In genomic region chr19:48634424-48635262, GRCh38 we compare ENCODE assay signal across 1 cellular context.
TF ChIP-seq lines count a peak whose summit lies in the region.

No MANE protein-coding gene starts in this region.

TF ChIP-seq in K562, 482 proteins besides CTCF, POLR2A, EP300 and RAD21 (continued from another document and continues in another):
- no peak for TF ChIP-seq TCF3 (CRISPR knock-in tag; IDR thresholded peaks at IDR 0.05)
- peak in 1 of 2 experiments; percentile 70; a peak in 2 of 4 replicates for TF ChIP-seq TBL1XR1 (IDR thresholded peaks at IDR 0.05; ENCODE audit: low read length in 2 of 2)
- no peak for TF ChIP-seq TAF7 (tag; IDR thresholded peaks at IDR 0.05)
- TF ChIP-seq HDAC6 (IDR thresholded peaks at IDR 0.05; ENCODE audit: low read depth, low read length): no peak
- peak; percentile 62; the same call in 1 of the 2 replicates for TF ChIP-seq SMAD3 (CRISPR knock-in tag; conservative IDR thresholded peaks at IDR 0.05)
- TF ChIP-seq FOXP1 (CRISPR knock-in tag; IDR thresholded peaks at IDR 0.05): no peak; the same call in 1 of the 2 replicates
- TF ChIP-seq IRF9 (tag; IDR thresholded peaks at IDR 0.05): no peak
- TF ChIP-seq COPS2 (conservative IDR thresholded peaks at IDR 0.05): no peak
- no peak; the same call in 1 of the 2 replicates for TF ChIP-seq ETV5 (CRISPR knock-in tag; IDR thresholded peaks at IDR 0.05; ENCODE audit: low read depth)
- no peak for TF ChIP-seq MAFK (IDR thresholded peaks at IDR 0.05; ENCODE audit: low read length)
- TF ChIP-seq ZSCAN32 (CRISPR knock-in tag; IDR thresholded peaks at IDR 0.05): no peak
- peak; percentile 92 for TF ChIP-seq MCM2 (IDR thresholded peaks at IDR 0.05; ENCODE audit: low read depth)
- TF ChIP-seq GTF2E2 (tag; IDR thresholded peaks at IDR 0.05): peak; percentile 50; the same call in 1 of the 2 replicates
- TF ChIP-seq, protein P1, sequence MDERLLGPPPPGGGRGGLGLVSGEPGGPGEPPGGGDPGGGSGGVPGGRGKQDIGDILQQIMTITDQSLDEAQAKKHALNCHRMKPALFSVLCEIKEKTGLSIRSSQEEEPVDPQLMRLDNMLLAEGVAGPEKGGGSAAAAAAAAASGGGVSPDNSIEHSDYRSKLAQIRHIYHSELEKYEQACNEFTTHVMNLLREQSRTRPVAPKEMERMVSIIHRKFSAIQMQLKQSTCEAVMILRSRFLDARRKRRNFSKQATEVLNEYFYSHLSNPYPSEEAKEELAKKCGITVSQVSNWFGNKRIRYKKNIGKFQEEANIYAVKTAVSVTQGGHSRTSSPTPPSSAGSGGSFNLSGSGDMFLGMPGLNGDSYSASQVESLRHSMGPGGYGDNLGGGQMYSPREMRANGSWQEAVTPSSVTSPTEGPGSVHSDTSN (CRISPR knock-in tag; IDR thresholded peaks at IDR 0.05; ENCODE audit: low read depth): no peak
- TF ChIP-seq, protein P1 (tag; conservative IDR thresholded peaks at IDR 0.05; ENCODE audit: low read depth): no peak
- TF ChIP-seq BDP1 (IDR thresholded peaks at IDR 0.05; ENCODE audit: insufficient read depth, insufficient read length): no peak
- TF ChIP-seq, protein P2, sequence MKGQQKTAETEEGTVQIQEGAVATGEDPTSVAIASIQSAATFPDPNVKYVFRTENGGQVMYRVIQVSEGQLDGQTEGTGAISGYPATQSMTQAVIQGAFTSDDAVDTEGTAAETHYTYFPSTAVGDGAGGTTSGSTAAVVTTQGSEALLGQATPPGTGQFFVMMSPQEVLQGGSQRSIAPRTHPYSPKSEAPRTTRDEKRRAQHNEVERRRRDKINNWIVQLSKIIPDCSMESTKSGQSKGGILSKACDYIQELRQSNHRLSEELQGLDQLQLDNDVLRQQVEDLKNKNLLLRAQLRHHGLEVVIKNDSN (CRISPR knock-in tag; IDR thresholded peaks at IDR 0.05): peak; percentile 96
- TF ChIP-seq SPI1 (IDR thresholded peaks at IDR 0.05; ENCODE audit: borderline replicate concordance, low read depth, low read length): 0 out of 2 replicates have a peak, but pooled peaks have one; percentile 3
- no peak for TF ChIP-seq NFE2L1 (tag; IDR thresholded peaks at IDR 0.05; ENCODE audit: borderline replicate concordance, low read depth)
- TF ChIP-seq, protein P3, sequence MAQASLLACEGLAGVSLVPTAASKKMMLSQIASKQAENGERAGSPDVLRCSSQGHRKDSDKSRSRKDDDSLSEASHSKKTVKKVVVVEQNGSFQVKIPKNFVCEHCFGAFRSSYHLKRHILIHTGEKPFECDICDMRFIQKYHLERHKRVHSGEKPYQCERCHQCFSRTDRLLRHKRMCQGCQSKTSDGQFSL (CRISPR knock-in tag; IDR thresholded peaks at IDR 0.05): no peak
- TF ChIP-seq, protein P3 (tag; IDR thresholded peaks at IDR 0.05): no peak
- no peak for TF ChIP-seq KLF1 (tag; IDR thresholded peaks at IDR 0.05)
- no peak for TF ChIP-seq MYBL2 (IDR thresholded peaks at IDR 0.05; ENCODE audit: low read depth)
- no peak for TF ChIP-seq MYBL2 (CRISPR knock-in tag; IDR thresholded peaks at IDR 0.05; ENCODE audit: borderline replicate concordance)
- no peak for TF ChIP-seq NFE2 (IDR thresholded peaks at IDR 0.05; ENCODE audit: low read depth)
- TF ChIP-seq SNIP1 (IDR thresholded peaks at IDR 0.05; ENCODE audit: low read depth): no peak
- 0 out of 2 replicates have a peak, but pooled peaks have one; percentile 5 for TF ChIP-seq DPF2 (IDR thresholded peaks at IDR 0.05)
- TF ChIP-seq NFIC (IDR thresholded peaks at IDR 0.05): peak; percentile 24; the same call in 1 of the 2 replicates
- no peak for TF ChIP-seq SRSF1 (IDR thresholded peaks at IDR 0.05; ENCODE audit: low read depth, low read length)
- TF ChIP-seq, protein P4, sequence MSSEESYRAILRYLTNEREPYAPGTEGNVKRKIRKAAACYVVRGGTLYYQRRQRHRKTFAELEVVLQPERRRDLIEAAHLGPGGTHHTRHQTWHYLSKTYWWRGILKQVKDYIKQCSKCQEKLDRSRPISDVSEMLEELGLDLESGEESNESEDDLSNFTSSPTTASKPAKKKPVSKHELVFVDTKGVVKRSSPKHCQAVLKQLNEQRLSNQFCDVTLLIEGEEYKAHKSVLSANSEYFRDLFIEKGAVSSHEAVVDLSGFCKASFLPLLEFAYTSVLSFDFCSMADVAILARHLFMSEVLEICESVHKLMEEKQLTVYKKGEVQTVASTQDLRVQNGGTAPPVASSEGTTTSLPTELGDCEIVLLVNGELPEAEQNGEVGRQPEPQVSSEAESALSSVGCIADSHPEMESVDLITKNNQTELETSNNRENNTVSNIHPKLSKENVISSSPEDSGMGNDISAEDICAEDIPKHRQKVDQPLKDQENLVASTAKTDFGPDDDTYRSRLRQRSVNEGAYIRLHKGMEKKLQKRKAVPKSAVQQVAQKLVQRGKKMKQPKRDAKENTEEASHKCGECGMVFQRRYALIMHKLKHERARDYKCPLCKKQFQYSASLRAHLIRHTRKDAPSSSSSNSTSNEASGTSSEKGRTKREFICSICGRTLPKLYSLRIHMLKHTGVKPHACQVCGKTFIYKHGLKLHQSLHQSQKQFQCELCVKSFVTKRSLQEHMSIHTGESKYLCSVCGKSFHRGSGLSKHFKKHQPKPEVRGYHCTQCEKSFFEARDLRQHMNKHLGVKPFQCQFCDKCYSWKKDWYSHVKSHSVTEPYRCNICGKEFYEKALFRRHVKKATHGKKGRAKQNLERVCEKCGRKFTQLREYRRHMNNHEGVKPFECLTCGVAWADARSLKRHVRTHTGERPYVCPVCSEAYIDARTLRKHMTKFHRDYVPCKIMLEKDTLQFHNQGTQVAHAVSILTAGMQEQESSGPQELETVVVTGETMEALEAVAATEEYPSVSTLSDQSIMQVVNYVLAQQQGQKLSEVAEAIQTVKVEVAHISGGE (CRISPR knock-in tag; IDR thresholded peaks at IDR 0.05): peak in 1 of 3 experiments; percentile 58; a peak in 3 of 6 replicates
- TF ChIP-seq, protein P5, sequence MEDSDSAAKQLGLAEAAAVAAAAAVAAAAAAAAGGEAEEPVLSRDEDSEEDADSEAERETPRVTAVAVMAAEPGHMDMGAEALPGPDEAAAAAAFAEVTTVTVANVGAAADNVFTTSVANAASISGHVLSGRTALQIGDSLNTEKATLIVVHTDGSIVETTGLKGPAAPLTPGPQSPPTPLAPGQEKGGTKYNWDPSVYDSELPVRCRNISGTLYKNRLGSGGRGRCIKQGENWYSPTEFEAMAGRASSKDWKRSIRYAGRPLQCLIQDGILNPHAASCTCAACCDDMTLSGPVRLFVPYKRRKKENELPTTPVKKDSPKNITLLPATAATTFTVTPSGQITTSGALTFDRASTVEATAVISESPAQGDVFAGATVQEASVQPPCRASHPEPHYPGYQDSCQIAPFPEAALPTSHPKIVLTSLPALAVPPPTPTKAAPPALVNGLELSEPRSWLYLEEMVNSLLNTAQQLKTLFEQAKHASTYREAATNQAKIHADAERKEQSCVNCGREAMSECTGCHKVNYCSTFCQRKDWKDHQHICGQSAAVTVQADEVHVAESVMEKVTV (CRISPR knock-in tag; IDR thresholded peaks at IDR 0.05): no peak
- peak; percentile 63; the same call in 1 of the 2 replicates for TF ChIP-seq ELF4 (CRISPR knock-in tag; IDR thresholded peaks at IDR 0.05)
- TF ChIP-seq GATAD2B (IDR thresholded peaks at IDR 0.05; ENCODE audit: borderline replicate concordance): no peak
- TF ChIP-seq, protein P6, sequence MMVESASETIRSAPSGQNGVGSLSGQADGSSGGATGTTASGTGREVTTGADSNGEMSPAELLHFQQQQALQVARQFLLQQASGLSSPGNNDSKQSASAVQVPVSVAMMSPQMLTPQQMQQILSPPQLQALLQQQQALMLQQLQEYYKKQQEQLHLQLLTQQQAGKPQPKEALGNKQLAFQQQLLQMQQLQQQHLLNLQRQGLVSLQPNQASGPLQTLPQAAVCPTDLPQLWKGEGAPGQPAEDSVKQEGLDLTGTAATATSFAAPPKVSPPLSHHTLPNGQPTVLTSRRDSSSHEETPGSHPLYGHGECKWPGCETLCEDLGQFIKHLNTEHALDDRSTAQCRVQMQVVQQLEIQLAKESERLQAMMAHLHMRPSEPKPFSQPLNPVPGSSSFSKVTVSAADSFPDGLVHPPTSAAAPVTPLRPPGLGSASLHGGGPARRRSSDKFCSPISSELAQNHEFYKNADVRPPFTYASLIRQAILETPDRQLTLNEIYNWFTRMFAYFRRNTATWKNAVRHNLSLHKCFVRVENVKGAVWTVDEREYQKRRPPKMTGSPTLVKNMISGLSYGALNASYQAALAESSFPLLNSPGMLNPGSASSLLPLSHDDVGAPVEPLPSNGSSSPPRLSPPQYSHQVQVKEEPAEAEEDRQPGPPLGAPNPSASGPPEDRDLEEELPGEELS (CRISPR knock-in tag; IDR thresholded peaks at IDR 0.05; ENCODE audit: borderline replicate concordance): no peak
- TF ChIP-seq ZC3H4 (CRISPR knock-in tag; IDR thresholded peaks at IDR 0.05; ENCODE audit: borderline replicate concordance): no peak
- TF ChIP-seq NRF1 (conservative IDR thresholded peaks at IDR 0.05 in 1 of 2, IDR thresholded peaks at IDR 0.05 in 1 of 2): peak; percentile 84 to 87
- no peak for TF ChIP-seq PCBP2 (IDR thresholded peaks at IDR 0.05; ENCODE audit: low read depth, low read length, poor library complexity, severe bottlenecking)
- no peak for TF ChIP-seq NCOA4 (IDR thresholded peaks at IDR 0.05; ENCODE audit: partially characterized antibody)
- no peak for TF ChIP-seq MXI1 (IDR thresholded peaks at IDR 0.05; ENCODE audit: low read depth, low read length)
- no peak for TF ChIP-seq ZNF232 (CRISPR knock-in tag; IDR thresholded peaks at IDR 0.05)
- TF ChIP-seq, protein P7, sequence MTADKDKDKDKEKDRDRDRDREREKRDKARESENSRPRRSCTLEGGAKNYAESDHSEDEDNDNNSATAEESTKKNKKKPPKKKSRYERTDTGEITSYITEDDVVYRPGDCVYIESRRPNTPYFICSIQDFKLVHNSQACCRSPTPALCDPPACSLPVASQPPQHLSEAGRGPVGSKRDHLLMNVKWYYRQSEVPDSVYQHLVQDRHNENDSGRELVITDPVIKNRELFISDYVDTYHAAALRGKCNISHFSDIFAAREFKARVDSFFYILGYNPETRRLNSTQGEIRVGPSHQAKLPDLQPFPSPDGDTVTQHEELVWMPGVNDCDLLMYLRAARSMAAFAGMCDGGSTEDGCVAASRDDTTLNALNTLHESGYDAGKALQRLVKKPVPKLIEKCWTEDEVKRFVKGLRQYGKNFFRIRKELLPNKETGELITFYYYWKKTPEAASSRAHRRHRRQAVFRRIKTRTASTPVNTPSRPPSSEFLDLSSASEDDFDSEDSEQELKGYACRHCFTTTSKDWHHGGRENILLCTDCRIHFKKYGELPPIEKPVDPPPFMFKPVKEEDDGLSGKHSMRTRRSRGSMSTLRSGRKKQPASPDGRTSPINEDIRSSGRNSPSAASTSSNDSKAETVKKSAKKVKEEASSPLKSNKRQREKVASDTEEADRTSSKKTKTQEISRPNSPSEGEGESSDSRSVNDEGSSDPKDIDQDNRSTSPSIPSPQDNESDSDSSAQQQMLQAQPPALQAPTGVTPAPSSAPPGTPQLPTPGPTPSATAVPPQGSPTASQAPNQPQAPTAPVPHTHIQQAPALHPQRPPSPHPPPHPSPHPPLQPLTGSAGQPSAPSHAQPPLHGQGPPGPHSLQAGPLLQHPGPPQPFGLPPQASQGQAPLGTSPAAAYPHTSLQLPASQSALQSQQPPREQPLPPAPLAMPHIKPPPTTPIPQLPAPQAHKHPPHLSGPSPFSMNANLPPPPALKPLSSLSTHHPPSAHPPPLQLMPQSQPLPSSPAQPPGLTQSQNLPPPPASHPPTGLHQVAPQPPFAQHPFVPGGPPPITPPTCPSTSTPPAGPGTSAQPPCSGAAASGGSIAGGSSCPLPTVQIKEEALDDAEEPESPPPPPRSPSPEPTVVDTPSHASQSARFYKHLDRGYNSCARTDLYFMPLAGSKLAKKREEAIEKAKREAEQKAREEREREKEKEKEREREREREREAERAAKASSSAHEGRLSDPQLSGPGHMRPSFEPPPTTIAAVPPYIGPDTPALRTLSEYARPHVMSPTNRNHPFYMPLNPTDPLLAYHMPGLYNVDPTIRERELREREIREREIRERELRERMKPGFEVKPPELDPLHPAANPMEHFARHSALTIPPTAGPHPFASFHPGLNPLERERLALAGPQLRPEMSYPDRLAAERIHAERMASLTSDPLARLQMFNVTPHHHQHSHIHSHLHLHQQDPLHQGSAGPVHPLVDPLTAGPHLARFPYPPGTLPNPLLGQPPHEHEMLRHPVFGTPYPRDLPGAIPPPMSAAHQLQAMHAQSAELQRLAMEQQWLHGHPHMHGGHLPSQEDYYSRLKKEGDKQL (CRISPR knock-in tag; IDR thresholded peaks at IDR 0.05; ENCODE audit: borderline replicate concordance): no peak
- peak; percentile 26; the same call in 1 of the 2 replicates for TF ChIP-seq JUN (IDR thresholded peaks at IDR 0.05; ENCODE audit: borderline replicate concordance, low read depth, low read length)
- no peak for TF ChIP-seq JUN (CRISPR knock-in tag; IDR thresholded peaks at IDR 0.05; ENCODE audit: borderline replicate concordance)
- no peak for TF ChIP-seq PHF20 (IDR thresholded peaks at IDR 0.05; ENCODE audit: partially characterized antibody)
- no peak for TF ChIP-seq ARNT (IDR thresholded peaks at IDR 0.05)
- no peak for TF ChIP-seq ZNF830 (CRISPR knock-in tag; IDR thresholded peaks at IDR 0.05)
- TF ChIP-seq SIRT6 (IDR thresholded peaks at IDR 0.05; ENCODE audit: low read depth, low read length): no peak
- no peak for TF ChIP-seq ZNF445 (CRISPR knock-in tag; IDR thresholded peaks at IDR 0.05; ENCODE audit: low read depth)
- TF ChIP-seq ZNF184 (CRISPR knock-in tag; IDR thresholded peaks at IDR 0.05): no peak
- no peak for TF ChIP-seq RFX5 (IDR thresholded peaks at IDR 0.05; ENCODE audit: low read depth, low read length)
- TF ChIP-seq ZNF584 (CRISPR knock-in tag; IDR thresholded peaks at IDR 0.05; ENCODE audit: low read depth): no peak
- peak; percentile 31; the same call in 1 of the 2 replicates for TF ChIP-seq NFRKB (IDR thresholded peaks at IDR 0.05; ENCODE audit: low read depth)
- no peak for TF ChIP-seq ZNF282 (CRISPR knock-in tag; IDR thresholded peaks at IDR 0.05)
- TF ChIP-seq EP400 (IDR thresholded peaks at IDR 0.05): peak; percentile 82
